In the genomic region with DNA sequence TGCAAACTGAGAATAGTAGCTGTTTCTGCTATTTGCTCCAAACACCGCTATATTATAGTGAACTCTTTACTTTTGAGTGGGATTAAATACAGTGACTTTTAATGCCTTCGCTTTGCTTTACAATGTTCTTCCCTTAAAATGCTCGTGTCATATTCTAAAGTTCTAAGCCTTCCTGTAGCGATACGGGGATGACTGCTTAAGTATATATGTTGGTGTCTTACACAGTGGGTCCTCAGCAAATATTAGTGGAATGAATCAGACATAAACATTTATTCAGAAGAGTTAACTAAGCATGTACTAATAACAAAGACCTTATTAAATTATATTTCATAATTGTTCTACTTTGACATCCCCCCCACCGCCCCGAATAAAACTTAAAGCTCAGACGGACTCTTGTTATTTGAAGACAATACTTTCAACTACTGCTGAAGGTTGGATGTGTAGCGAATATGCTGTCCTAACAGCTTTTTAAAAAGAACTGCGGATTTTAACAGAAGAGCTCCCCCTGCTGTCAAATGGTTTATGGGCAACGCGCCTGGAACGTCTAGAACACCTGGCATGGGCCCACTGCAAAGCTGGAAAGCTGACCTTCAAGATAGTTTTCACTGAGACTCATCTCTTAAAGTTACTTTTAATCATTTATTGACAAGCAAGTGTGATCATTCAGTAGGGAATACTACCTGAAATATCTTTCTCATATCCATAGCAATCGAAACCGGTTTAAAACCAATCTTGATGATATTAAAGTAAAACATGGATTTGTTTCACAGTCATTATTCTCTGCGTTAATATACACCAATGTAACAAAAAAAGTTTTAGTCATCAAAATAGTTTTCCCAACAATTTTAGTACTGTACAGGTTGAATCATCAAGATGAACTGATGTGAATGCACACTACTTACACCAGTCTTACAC, we compare ENCODE assay signal across 8 cellular contexts.
DNase-seq lines count a peak whose midpoint lies in the region; ATAC-seq and TF ChIP-seq lines count a peak whose summit lies in the region.

No MANE protein-coding gene starts in this region.

- H3K9me3 ChIP-seq in right cardiac atrium (ENCODE audit: control insufficient read depth, low read length) (no peaks in the 10 kb centered on the region), psoas muscle (no peaks in the 10 kb centered on the region)

- no peaks in the 10 kb centered on the region for H3K36me3 Mint-ChIP-seq in CD14-positive monocyte

- peak; percentile 82 for TF ChIP-seq CTCF in CD14-positive monocyte (IDR thresholded peaks at IDR 0.05)
- TF ChIP-seq CTCF in psoas muscle (IDR thresholded peaks at IDR 0.05): peak; percentile 84

- WGBS in right cardiac atrium: 20% methylated on average over 16 of the region's 16 CpGs
- WGBS in psoas muscle, 3 donors: 17 to 20% (median 17%) methylated on average over 16 of the region's 16 CpGs

- peak overlapping the region; percentile 61 for H3K4me3 ChIP-seq in right cardiac atrium (ENCODE audit: low read length)
- peak overlapping the region; percentile 85 for H3K4me3 ChIP-seq in psoas muscle

- H3K27me3 ChIP-seq in right cardiac atrium (ENCODE audit: control insufficient read depth, insufficient read depth) (no peaks in the 10 kb centered on the region), psoas muscle (ENCODE audit: insufficient read depth in 3 of 3, low read length in 2 of 3) (no peaks in the 10 kb centered on the region)

- H3K27me3 Mint-ChIP-seq in CD14-positive monocyte (ENCODE audit: low read depth in 3 of 3): peaks cover 0 to 5% (median 2%) of the 10 kb centered on the region in 3 donors

- peak overlapping the region in 6 of 7 donors; percentile 61 to 100 (median 86) for H3K27ac Mint-ChIP-seq in CD14-positive monocyte

- peaks cover 0 to 2% (median 0%) of the 10 kb centered on the region in 7 donors for H3K9me3 Mint-ChIP-seq in CD14-positive monocyte

- H3K4me1 Mint-ChIP-seq in CD14-positive monocyte: peaks cover 25% of the 10 kb centered on the region

- peak; percentile 67 for DNase-seq in CD14-positive monocyte (ENCODE audit: low spot score)
- DNase-seq in NCI-H146 (lab: John Stamatoyannopoulos, UW): peak; percentile 77
- peak; percentile 37 to 86 (median 70) for DNase-seq in T-helper 1 cell
- peak in 55 of 58 donors; percentile 1 to 86 (median 59) for DNase-seq in anterior cingulate cortex (lab: John Stamatoyannopoulos, UW)
- peak; percentile 80 to 93 (median 85) for DNase-seq in right cardiac atrium
- peak; percentile 83 to 90 for DNase-seq in psoas muscle
- DNase-seq in ureter (ENCODE audit: low spot score): peak; percentile 92

- H3K27ac ChIP-seq in right cardiac atrium (ENCODE audit: low read length) (no peak overlapping the region), psoas muscle (peak overlapping the region; percentile 100)

- H3K4me1 ChIP-seq in right cardiac atrium (ENCODE audit: control insufficient read depth, insufficient read depth, low read length) (no peaks in the 10 kb centered on the region), psoas muscle (peaks cover 4% of the 10 kb centered on the region)

- intact Hi-C loops in CD14-positive monocyte (cut with micrococcal nuclease): no loop called here
- intact Hi-C loops in right cardiac atrium (cut with DNase I): no loop called here
- intact Hi-C loops in psoas muscle (cut with DNase I): loop anchor here in 1 of 2 donors (1.0 kb wide), 1 partner anchor 144 kb away; no protein-coding TSS in a partner anchor

- no peaks in the 10 kb centered on the region for H3K36me3 ChIP-seq in psoas muscle (ENCODE audit: insufficient read depth in 1 of 2, low read depth in 1 of 2)

- ATAC-seq in GM21723 (IDR thresholded peaks at IDR 0.05; ENCODE audit: unreplicated experiment): peak; percentile 35
- peak; percentile 34 to 53 for ATAC-seq in right cardiac atrium
- ATAC-seq in psoas muscle: peak; percentile 43 to 76 (median 58)

- H3K4me3 Mint-ChIP-seq in CD14-positive monocyte: peak overlapping the region; percentile 95 to 97
